Comparison of ENCODE assay signal across 2 cellular contexts in the genomic region with DNA sequence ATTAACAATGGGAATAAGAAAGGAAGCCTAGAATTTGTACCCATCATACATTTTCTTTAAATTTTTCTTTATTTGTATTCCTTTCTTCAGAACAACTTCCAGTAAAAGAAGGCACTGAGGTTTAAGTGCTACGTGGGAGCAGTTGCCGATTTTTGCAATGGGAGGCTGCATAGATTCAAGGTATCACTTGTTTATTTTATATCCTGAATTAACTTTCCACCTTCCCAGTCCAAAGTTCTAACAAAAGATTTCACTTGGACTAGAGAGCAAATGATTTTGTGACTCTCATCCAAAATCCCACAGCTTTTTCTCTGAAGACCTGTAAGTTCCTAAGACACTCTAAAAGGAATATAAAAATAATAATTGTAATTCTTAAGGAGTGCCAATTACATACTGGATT.
TF ChIP-seq lines count a peak whose summit lies in the region.

No MANE protein-coding gene starts in this region.

TF ChIP-seq in liver, 16 proteins besides CTCF, POLR2A, EP300 and RAD21:
- TF ChIP-seq, protein P1, sequence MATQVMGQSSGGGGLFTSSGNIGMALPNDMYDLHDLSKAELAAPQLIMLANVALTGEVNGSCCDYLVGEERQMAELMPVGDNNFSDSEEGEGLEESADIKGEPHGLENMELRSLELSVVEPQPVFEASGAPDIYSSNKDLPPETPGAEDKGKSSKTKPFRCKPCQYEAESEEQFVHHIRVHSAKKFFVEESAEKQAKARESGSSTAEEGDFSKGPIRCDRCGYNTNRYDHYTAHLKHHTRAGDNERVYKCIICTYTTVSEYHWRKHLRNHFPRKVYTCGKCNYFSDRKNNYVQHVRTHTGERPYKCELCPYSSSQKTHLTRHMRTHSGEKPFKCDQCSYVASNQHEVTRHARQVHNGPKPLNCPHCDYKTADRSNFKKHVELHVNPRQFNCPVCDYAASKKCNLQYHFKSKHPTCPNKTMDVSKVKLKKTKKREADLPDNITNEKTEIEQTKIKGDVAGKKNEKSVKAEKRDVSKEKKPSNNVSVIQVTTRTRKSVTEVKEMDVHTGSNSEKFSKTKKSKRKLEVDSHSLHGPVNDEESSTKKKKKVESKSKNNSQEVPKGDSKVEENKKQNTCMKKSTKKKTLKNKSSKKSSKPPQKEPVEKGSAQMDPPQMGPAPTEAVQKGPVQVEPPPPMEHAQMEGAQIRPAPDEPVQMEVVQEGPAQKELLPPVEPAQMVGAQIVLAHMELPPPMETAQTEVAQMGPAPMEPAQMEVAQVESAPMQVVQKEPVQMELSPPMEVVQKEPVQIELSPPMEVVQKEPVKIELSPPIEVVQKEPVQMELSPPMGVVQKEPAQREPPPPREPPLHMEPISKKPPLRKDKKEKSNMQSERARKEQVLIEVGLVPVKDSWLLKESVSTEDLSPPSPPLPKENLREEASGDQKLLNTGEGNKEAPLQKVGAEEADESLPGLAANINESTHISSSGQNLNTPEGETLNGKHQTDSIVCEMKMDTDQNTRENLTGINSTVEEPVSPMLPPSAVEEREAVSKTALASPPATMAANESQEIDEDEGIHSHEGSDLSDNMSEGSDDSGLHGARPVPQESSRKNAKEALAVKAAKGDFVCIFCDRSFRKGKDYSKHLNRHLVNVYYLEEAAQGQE (IDR thresholded peaks at IDR 0.05), result no peak
- no peak for TF ChIP-seq JUND (IDR thresholded peaks at IDR 0.05)
- TF ChIP-seq HNF4A (conservative IDR thresholded peaks at IDR 0.05), result peak; percentile 82 to 83
- peak; percentile 37 for TF ChIP-seq FOXA2 (IDR thresholded peaks at IDR 0.05)
- TF ChIP-seq, protein P2, sequence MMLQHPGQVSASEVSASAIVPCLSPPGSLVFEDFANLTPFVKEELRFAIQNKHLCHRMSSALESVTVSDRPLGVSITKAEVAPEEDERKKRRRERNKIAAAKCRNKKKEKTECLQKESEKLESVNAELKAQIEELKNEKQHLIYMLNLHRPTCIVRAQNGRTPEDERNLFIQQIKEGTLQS (IDR thresholded peaks at IDR 0.05), result no peak
- TF ChIP-seq NR2F2 (IDR thresholded peaks at IDR 0.05), result no peak
- no peak for TF ChIP-seq GABPA (IDR thresholded peaks at IDR 0.05 in 1 of 2, conservative IDR thresholded peaks at IDR 0.05 in 1 of 2)
- TF ChIP-seq HNF4G (IDR thresholded peaks at IDR 0.05), result peak; percentile 55
- peak; percentile 19 to 34 for TF ChIP-seq RXRA (IDR thresholded peaks at IDR 0.05)
- TF ChIP-seq TAF1 (conservative IDR thresholded peaks at IDR 0.05), result no peak
- peak; percentile 74 for TF ChIP-seq SP1 (IDR thresholded peaks at IDR 0.05)
- TF ChIP-seq EGR1 (IDR thresholded peaks at IDR 0.05; ENCODE audit: low read depth in 2 of 2), result no peak
- TF ChIP-seq, protein P3, sequence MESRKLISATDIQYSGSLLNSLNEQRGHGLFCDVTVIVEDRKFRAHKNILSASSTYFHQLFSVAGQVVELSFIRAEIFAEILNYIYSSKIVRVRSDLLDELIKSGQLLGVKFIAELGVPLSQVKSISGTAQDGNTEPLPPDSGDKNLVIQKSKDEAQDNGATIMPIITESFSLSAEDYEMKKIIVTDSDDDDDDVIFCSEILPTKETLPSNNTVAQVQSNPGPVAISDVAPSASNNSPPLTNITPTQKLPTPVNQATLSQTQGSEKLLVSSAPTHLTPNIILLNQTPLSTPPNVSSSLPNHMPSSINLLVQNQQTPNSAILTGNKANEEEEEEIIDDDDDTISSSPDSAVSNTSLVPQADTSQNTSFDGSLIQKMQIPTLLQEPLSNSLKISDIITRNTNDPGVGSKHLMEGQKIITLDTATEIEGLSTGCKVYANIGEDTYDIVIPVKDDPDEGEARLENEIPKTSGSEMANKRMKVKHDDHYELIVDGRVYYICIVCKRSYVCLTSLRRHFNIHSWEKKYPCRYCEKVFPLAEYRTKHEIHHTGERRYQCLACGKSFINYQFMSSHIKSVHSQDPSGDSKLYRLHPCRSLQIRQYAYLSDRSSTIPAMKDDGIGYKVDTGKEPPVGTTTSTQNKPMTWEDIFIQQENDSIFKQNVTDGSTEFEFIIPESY (IDR thresholded peaks at IDR 0.05), result no peak
- TF ChIP-seq YY1 (IDR thresholded peaks at IDR 0.05), result peak; percentile 50
- TF ChIP-seq FOXA1 (IDR thresholded peaks at IDR 0.05), result no peak
- peak; percentile 43 for TF ChIP-seq MAX (IDR thresholded peaks at IDR 0.05)
TF ChIP-seq in liver: peak in this region for 7.

TF ChIP-seq in HepG2, 621 proteins besides CTCF, POLR2A, EP300 and RAD21 (continued from another document):
- TF ChIP-seq ADNP (CRISPR knock-in tag; IDR thresholded peaks at IDR 0.05), result no peak
- TF ChIP-seq NR2C2 (CRISPR knock-in tag; IDR thresholded peaks at IDR 0.05; ENCODE audit: borderline replicate concordance), result no peak
- TF ChIP-seq MXD4 (CRISPR knock-in tag; IDR thresholded peaks at IDR 0.05), result no peak
- TF ChIP-seq ZNF34 (CRISPR knock-in tag; IDR thresholded peaks at IDR 0.05; ENCODE audit: borderline replicate concordance), result no peak
- no peak for TF ChIP-seq RFX5 (IDR thresholded peaks at IDR 0.05; ENCODE audit: low read depth, low read length)
- TF ChIP-seq EEA1 (CRISPR knock-in tag; IDR thresholded peaks at IDR 0.05; ENCODE audit: borderline replicate concordance), result no peak
- no peak for TF ChIP-seq SNAPC5 (CRISPR knock-in tag; IDR thresholded peaks at IDR 0.05; ENCODE audit: borderline replicate concordance)
- TF ChIP-seq, protein P4, sequence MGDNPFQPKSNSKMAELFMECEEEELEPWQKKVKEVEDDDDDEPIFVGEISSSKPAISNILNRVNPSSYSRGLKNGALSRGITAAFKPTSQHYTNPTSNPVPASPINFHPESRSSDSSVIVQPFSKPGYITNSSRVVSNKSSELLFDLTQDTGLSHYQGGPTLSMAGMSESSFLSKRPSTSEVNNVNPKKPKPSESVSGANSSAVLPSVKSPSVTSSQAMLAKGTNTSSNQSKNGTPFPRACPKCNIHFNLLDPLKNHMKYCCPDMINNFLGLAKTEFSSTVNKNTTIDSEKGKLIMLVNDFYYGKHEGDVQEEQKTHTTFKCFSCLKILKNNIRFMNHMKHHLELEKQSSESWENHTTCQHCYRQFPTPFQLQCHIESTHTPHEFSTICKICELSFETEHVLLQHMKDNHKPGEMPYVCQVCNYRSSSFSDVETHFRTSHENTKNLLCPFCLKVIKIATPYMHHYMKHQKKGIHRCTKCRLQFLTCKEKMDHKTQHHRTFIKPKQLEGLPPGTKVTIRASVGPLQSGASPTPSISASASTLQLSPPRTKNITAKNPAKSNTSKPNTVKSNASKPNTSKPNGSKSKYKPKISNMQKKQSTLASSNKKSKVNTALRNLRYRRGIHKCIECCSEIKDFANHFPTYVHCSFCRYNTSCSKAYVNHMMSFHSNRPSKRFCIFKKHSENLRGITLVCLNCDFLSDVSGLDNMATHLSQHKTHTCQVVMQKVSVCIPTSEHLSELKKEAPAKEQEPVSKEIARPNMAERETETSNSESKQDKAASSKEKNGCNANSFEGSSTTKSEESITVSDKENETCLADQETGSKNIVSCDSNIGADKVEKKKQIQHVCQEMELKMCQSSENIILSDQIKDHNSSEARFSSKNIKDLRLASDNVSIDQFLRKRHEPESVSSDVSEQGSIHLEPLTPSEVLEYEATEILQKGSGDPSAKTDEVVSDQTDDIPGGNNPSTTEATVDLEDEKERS (CRISPR knock-in tag; IDR thresholded peaks at IDR 0.05), result no peak
